In genomic region chr15:43134157-43134637, GRCh38 we compare ENCODE assay signal across 8 cellular contexts. TPM values are rescaled to one million over a fixed set of nuclear protein-coding genes. Genes with fewer than 3 reads are reported as not detected.
DNase-seq lines count a peak whose midpoint lies in the region; ATAC-seq and TF ChIP-seq lines count a peak whose summit lies in the region.

No MANE protein-coding gene starts in this region.

- H3K9me3 ChIP-seq in colonic mucosa (no peaks in the 10 kb centered on the region), mucosa of rectum (ENCODE audit: control insufficient read depth in 2 of 2, low read length in 2 of 2) (no peaks in the 10 kb centered on the region)

- peaks cover 8% of the 10 kb centered on the region for H3K4me1 ChIP-seq in colonic mucosa
- H3K4me1 ChIP-seq in mucosa of rectum (ENCODE audit: control insufficient read depth in 2 of 2, insufficient read depth in 2 of 2, low read length in 2 of 2) = peaks cover 5 to 6% of the 10 kb centered on the region in 2 donors

- H3K36me3 ChIP-seq in colonic mucosa (peaks cover under 1% of the 10 kb centered on the region), mucosa of rectum (ENCODE audit: control insufficient read depth in 2 of 2, insufficient read depth in 2 of 2, low read length in 2 of 2) (peaks cover 17 to 27% of the 10 kb centered on the region in 2 donors)

- intact Hi-C loops in colonic mucosa (cut with DNase I) = no loop called here

- H3K4me3 ChIP-seq in colonic mucosa (peak overlapping the region; percentile 98), mucosa of rectum (ENCODE audit: low read length in 2 of 2) (peak overlapping the region; percentile 82 to 86)

- no peak for TF ChIP-seq CTCF in colonic mucosa (IDR thresholded peaks at IDR 0.05)

- DNase-seq in A172 (ENCODE audit: low spot score) (peak; percentile 6), NCI-H69 (lab: John Stamatoyannopoulos, UW) (peak; percentile 82), colonic mucosa (no peak)

- H3K27me3 ChIP-seq in colonic mucosa = no peaks in the 10 kb centered on the region
- H3K27me3 ChIP-seq in mucosa of rectum (ENCODE audit: control insufficient read depth in 2 of 2, insufficient read depth in 2 of 2, low read length in 2 of 2) = no peaks in the 10 kb centered on the region

- H3K9ac ChIP-seq in colonic mucosa (ENCODE audit: low read depth in 2 of 2, low read length in 2 of 2) (peak overlapping the region; percentile 92 to 94), mucosa of rectum (ENCODE audit: low read depth in 1 of 2, low read length in 2 of 2) (peak overlapping the region; percentile 76 to 77)

- H3K27ac ChIP-seq in colonic mucosa (peak overlapping the region; percentile 94), mucosa of rectum (ENCODE audit: low read depth in 2 of 2, low read length in 2 of 2) (peak overlapping the region; percentile 86 to 88)

- ATAC-seq in GM21360 (IDR thresholded peaks at IDR 0.05; ENCODE audit: unreplicated experiment) = peak; percentile 17
- no peak for ATAC-seq in HG03039 (IDR thresholded peaks at IDR 0.05; ENCODE audit: unreplicated experiment)
- ATAC-seq in GM19397 (IDR thresholded peaks at IDR 0.05; ENCODE audit: unreplicated experiment) = no peak
- no peak for ATAC-seq in HG03097 (IDR thresholded peaks at IDR 0.05; ENCODE audit: low FRiP score, unreplicated experiment)

RNA-seq across cellular contexts. Expression of gene TMEM62, which starts 0.8 kb away (rescaled TPM):
- total RNA-seq in A172 (2014; rRNA removed; shearing (Covaris generic)) = 23.4 and 39.2 TPM in 2 replicates
- total RNA-seq in colonic mucosa = 10 to 100 TPM; 33.0 to 34.2 TPM

RNA-seq across cellular contexts. Expression of gene UBR1, which starts 28.4 kb away (rescaled TPM):
- 26.4 and 30.7 TPM in 2 replicates for total RNA-seq in A172 (2014; rRNA removed; shearing (Covaris generic))
- 10 to 100 TPM; 21.4 to 26.2 TPM for total RNA-seq in colonic mucosa

RNA-seq across cellular contexts. Expression of gene CCNDBP1, which starts 51.0 kb away (rescaled TPM):
- total RNA-seq in A172 (2014; rRNA removed; shearing (Covaris generic)) = 90.6 and 92.1 TPM in 2 replicates
- total RNA-seq in colonic mucosa = 10 to 100 TPM; 48.2 to 64.5 TPM
